In the genomic region with DNA sequence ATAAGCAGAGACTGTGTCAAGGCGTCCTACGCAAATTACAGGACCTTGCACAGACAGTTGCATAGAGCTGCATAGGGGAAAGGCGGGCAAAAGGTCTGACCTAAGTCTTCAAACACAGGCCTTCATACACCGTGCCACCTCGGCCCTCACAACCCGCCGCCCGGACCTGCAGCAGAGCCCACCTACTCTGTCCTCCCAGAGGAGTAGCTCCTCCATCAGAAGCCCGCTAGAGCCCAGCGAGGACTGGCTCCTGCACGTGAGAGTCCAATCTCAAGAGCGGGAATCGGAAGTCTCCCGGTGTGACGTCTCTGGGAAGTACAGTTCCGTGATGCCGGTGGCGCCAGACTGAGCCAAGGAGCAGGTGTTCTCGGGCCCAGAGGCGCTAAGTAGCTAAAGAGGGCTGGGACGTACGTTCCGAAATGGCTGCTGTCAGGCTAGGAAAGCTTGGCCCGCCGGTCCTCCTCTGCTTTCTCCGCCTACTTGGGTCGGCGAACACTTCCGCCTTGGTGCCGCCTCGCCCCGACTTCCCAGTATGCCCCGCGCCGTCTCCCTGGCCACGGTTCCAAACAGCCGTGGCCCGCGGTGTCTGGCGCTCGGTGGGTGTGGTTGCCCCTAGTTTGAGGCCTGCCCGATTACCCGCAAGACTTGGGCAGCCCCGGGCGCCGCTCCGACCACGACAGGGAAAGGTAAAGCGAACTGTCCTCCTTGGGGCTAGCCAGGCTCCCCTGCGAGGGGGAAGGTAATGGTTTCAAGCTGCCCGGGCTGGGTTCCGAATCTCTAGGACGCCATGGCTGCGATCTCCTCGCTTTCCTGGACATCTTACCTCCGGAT, we compare ENCODE assay signal across 1 cellular context.
TF ChIP-seq lines count a peak whose summit lies in the region.

A gene with protein sequence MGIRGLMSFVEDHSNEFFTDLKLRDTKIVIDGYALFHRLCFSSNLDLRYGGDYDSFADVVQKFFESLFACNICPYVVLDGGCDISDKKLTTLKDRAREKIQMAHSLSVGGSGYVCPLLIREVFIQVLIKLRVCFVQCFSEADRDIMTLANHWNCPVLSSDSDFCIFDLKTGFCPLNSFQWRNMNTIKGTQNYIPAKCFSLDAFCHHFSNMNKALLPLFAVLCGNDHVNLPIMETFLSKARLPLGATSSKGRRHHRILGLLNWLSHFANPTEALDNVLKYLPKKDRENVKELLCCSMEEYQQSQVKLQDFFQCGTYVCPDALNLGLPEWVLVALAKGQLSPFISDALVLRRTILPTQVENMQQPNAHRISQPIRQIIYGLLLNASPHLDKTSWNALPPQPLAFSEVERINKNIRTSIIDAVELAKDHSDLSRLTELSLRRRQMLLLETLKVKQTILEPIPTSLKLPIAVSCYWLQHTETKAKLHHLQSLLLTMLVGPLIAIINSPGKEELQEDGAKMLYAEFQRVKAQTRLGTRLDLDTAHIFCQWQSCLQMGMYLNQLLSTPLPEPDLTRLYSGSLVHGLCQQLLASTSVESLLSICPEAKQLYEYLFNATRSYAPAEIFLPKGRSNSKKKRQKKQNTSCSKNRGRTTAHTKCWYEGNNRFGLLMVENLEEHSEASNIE (minus strand): TSS at position 505 of the 831 bp plus-strand sequence. CDS start 1,519 bp downstream, outside the sequence.
A gene with protein sequence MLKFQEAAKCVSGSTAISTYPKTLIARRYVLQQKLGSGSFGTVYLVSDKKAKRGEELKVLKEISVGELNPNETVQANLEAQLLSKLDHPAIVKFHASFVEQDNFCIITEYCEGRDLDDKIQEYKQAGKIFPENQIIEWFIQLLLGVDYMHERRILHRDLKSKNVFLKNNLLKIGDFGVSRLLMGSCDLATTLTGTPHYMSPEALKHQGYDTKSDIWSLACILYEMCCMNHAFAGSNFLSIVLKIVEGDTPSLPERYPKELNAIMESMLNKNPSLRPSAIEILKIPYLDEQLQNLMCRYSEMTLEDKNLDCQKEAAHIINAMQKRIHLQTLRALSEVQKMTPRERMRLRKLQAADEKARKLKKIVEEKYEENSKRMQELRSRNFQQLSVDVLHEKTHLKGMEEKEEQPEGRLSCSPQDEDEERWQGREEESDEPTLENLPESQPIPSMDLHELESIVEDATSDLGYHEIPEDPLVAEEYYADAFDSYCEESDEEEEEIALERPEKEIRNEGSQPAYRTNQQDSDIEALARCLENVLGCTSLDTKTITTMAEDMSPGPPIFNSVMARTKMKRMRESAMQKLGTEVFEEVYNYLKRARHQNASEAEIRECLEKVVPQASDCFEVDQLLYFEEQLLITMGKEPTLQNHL (plus strand): TSS at position 557 of the 831 bp plus-strand sequence. CDS start 2,832 bp downstream, outside the sequence.

TF ChIP-seq in HepG2, 621 proteins besides CTCF, POLR2A, EP300 and RAD21 (continued from another document and continues in another):
- TF ChIP-seq, protein P1, sequence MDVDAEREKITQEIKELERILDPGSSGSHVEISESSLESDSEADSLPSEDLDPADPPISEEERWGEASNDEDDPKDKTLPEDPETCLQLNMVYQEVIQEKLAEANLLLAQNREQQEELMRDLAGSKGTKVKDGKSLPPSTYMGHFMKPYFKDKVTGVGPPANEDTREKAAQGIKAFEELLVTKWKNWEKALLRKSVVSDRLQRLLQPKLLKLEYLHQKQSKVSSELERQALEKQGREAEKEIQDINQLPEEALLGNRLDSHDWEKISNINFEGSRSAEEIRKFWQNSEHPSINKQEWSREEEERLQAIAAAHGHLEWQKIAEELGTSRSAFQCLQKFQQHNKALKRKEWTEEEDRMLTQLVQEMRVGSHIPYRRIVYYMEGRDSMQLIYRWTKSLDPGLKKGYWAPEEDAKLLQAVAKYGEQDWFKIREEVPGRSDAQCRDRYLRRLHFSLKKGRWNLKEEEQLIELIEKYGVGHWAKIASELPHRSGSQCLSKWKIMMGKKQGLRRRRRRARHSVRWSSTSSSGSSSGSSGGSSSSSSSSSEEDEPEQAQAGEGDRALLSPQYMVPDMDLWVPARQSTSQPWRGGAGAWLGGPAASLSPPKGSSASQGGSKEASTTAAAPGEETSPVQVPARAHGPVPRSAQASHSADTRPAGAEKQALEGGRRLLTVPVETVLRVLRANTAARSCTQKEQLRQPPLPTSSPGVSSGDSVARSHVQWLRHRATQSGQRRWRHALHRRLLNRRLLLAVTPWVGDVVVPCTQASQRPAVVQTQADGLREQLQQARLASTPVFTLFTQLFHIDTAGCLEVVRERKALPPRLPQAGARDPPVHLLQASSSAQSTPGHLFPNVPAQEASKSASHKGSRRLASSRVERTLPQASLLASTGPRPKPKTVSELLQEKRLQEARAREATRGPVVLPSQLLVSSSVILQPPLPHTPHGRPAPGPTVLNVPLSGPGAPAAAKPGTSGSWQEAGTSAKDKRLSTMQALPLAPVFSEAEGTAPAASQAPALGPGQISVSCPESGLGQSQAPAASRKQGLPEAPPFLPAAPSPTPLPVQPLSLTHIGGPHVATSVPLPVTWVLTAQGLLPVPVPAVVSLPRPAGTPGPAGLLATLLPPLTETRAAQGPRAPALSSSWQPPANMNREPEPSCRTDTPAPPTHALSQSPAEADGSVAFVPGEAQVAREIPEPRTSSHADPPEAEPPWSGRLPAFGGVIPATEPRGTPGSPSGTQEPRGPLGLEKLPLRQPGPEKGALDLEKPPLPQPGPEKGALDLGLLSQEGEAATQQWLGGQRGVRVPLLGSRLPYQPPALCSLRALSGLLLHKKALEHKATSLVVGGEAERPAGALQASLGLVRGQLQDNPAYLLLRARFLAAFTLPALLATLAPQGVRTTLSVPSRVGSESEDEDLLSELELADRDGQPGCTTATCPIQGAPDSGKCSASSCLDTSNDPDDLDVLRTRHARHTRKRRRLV (CRISPR knock-in tag; IDR thresholded peaks at IDR 0.05), result 0 out of 2 replicates have a peak, but pooled peaks have one; percentile 37
- TF ChIP-seq ZNF878 (CRISPR knock-in tag; IDR thresholded peaks at IDR 0.05), result no peak
- TF ChIP-seq RXRB (CRISPR knock-in tag; IDR thresholded peaks at IDR 0.05; ENCODE audit: borderline replicate concordance), result peak; percentile 58; the same call in 1 of the 2 replicates
- peak; percentile 55 for TF ChIP-seq HNRNPLL (IDR thresholded peaks at IDR 0.05; ENCODE audit: low read depth, low read length, poor library complexity, severe bottlenecking)
- TF ChIP-seq ZNF670 (CRISPR knock-in tag; IDR thresholded peaks at IDR 0.05; ENCODE audit: borderline replicate concordance), result no peak
- TF ChIP-seq NFYC (CRISPR knock-in tag; IDR thresholded peaks at IDR 0.05), result no peak
- peak; percentile 71; the same call in 1 of the 2 replicates for TF ChIP-seq GATAD1 (CRISPR knock-in tag; IDR thresholded peaks at IDR 0.05)
- no peak for TF ChIP-seq JUND (CRISPR knock-in tag; IDR thresholded peaks at IDR 0.05)
- TF ChIP-seq, protein P2, sequence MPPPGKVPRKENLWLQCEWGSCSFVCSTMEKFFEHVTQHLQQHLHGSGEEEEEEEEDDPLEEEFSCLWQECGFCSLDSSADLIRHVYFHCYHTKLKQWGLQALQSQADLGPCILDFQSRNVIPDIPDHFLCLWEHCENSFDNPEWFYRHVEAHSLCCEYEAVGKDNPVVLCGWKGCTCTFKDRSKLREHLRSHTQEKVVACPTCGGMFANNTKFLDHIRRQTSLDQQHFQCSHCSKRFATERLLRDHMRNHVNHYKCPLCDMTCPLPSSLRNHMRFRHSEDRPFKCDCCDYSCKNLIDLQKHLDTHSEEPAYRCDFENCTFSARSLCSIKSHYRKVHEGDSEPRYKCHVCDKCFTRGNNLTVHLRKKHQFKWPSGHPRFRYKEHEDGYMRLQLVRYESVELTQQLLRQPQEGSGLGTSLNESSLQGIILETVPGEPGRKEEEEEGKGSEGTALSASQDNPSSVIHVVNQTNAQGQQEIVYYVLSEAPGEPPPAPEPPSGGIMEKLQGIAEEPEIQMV (CRISPR knock-in tag; IDR thresholded peaks at IDR 0.05; ENCODE audit: low read depth), result 0 out of 2 replicates have a peak, but pooled peaks have one; percentile 55
- TF ChIP-seq KDM2A (CRISPR knock-in tag; IDR thresholded peaks at IDR 0.05; ENCODE audit: borderline replicate concordance, low read depth), result peak; percentile 82
- TF ChIP-seq HDAC1 (CRISPR knock-in tag; IDR thresholded peaks at IDR 0.05), result peak; percentile 95
- peak; percentile 75; the same call in 1 of the 2 replicates for TF ChIP-seq ZNF563 (CRISPR knock-in tag; IDR thresholded peaks at IDR 0.05)
- TF ChIP-seq MXD4 (CRISPR knock-in tag; IDR thresholded peaks at IDR 0.05), result peak; percentile 75
- peak; percentile 70; the same call in 1 of the 2 replicates for TF ChIP-seq ZNF772 (CRISPR knock-in tag; IDR thresholded peaks at IDR 0.05)
- TF ChIP-seq, protein P3, sequence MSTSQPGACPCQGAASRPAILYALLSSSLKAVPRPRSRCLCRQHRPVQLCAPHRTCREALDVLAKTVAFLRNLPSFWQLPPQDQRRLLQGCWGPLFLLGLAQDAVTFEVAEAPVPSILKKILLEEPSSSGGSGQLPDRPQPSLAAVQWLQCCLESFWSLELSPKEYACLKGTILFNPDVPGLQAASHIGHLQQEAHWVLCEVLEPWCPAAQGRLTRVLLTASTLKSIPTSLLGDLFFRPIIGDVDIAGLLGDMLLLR (CRISPR knock-in tag; IDR thresholded peaks at IDR 0.05), result peak; percentile 23; the same call in 1 of the 2 replicates
- TF ChIP-seq ZNF24 (IDR thresholded peaks at IDR 0.05), result no peak
- no peak for TF ChIP-seq ZNF281 (CRISPR knock-in tag; IDR thresholded peaks at IDR 0.05; ENCODE audit: borderline replicate concordance)
- TF ChIP-seq U2AF1 (optimal IDR thresholded peaks at IDR 0.05; ENCODE audit: low read depth, low read length), result no peak
- TF ChIP-seq ELF4 (CRISPR knock-in tag; IDR thresholded peaks at IDR 0.05; ENCODE audit: borderline replicate concordance), result peak; percentile 64; the same call in 1 of the 2 replicates
- peak; percentile 80; the same call in 1 of the 2 replicates for TF ChIP-seq MYC (CRISPR knock-in tag; IDR thresholded peaks at IDR 0.05; ENCODE audit: borderline replicate concordance)
- TF ChIP-seq EEA1 (CRISPR knock-in tag; IDR thresholded peaks at IDR 0.05; ENCODE audit: borderline replicate concordance), result no peak
- peak; percentile 94 for TF ChIP-seq SAP130 (CRISPR knock-in tag; IDR thresholded peaks at IDR 0.05; ENCODE audit: low read depth)
- TF ChIP-seq ZFP90 (CRISPR knock-in tag; IDR thresholded peaks at IDR 0.05; ENCODE audit: borderline replicate concordance), result peak; percentile 19; the same call in 1 of the 2 replicates
- no peak for TF ChIP-seq ZFP62 (CRISPR knock-in tag; IDR thresholded peaks at IDR 0.05)
- TF ChIP-seq, protein P4, sequence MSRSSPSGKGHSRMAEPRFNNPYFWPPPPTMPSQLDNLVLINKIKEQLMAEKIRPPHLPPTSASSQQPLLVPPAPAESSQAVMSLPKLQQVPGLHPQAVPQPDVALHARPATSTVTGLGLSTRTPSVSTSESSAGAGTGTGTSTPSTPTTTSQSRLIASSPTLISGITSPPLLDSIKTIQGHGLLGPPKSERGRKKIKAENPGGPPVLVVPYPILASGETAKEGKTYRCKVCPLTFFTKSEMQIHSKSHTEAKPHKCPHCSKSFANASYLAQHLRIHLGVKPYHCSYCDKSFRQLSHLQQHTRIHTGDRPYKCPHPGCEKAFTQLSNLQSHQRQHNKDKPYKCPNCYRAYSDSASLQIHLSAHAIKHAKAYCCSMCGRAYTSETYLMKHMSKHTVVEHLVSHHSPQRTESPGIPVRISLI (CRISPR knock-in tag; IDR thresholded peaks at IDR 0.05; ENCODE audit: borderline replicate concordance), result peak; percentile 49; the same call in 1 of the 2 replicates
- no peak for TF ChIP-seq ZNF660 (CRISPR knock-in tag; IDR thresholded peaks at IDR 0.05; ENCODE audit: borderline replicate concordance, low read depth)
- peak; percentile 83 for TF ChIP-seq SALL1 (CRISPR knock-in tag; IDR thresholded peaks at IDR 0.05)
- peak; percentile 74; the same call in 1 of the 2 replicates for TF ChIP-seq ZNF598 (CRISPR knock-in tag; IDR thresholded peaks at IDR 0.05; ENCODE audit: borderline replicate concordance)
- TF ChIP-seq, protein P5, sequence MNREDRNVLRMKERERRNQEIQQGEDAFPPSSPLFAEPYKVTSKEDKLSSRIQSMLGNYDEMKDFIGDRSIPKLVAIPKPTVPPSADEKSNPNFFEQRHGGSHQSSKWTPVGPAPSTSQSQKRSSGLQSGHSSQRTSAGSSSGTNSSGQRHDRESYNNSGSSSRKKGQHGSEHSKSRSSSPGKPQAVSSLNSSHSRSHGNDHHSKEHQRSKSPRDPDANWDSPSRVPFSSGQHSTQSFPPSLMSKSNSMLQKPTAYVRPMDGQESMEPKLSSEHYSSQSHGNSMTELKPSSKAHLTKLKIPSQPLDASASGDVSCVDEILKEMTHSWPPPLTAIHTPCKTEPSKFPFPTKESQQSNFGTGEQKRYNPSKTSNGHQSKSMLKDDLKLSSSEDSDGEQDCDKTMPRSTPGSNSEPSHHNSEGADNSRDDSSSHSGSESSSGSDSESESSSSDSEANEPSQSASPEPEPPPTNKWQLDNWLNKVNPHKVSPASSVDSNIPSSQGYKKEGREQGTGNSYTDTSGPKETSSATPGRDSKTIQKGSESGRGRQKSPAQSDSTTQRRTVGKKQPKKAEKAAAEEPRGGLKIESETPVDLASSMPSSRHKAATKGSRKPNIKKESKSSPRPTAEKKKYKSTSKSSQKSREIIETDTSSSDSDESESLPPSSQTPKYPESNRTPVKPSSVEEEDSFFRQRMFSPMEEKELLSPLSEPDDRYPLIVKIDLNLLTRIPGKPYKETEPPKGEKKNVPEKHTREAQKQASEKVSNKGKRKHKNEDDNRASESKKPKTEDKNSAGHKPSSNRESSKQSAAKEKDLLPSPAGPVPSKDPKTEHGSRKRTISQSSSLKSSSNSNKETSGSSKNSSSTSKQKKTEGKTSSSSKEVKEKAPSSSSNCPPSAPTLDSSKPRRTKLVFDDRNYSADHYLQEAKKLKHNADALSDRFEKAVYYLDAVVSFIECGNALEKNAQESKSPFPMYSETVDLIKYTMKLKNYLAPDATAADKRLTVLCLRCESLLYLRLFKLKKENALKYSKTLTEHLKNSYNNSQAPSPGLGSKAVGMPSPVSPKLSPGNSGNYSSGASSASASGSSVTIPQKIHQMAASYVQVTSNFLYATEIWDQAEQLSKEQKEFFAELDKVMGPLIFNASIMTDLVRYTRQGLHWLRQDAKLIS (CRISPR knock-in tag; IDR thresholded peaks at IDR 0.05), result no peak
- peak; percentile 85; the same call in 1 of the 2 replicates for TF ChIP-seq KLF12 (CRISPR knock-in tag; IDR thresholded peaks at IDR 0.05; ENCODE audit: borderline replicate concordance)
- no peak for TF ChIP-seq MBD4 (IDR thresholded peaks at IDR 0.05; ENCODE audit: borderline replicate concordance, low read length)
- TF ChIP-seq SIN3A (IDR thresholded peaks at IDR 0.05; ENCODE audit: borderline replicate concordance, low read depth, low read length), result peak; percentile 93; the same call in 1 of the 2 replicates
- peak; percentile 57; the same call in 1 of the 2 replicates for TF ChIP-seq ZFP41 (CRISPR knock-in tag; IDR thresholded peaks at IDR 0.05; ENCODE audit: borderline replicate concordance)
